9 cellular contexts compared by ENCODE assay signal in genomic region chr20:32477594-32478512, GRCh38.
DNase-seq lines count a peak whose midpoint lies in the region; ATAC-seq and TF ChIP-seq lines count a peak whose summit lies in the region.
"Had no signal": no experiment of that assay in that cellular context is flagged by ENCODE, and none has a peak within 500 bp of the region (broad histone marks: within the 10 kb centered on the region; RNA-seq: fewer than 3 reads in every experiment).

No MANE protein-coding gene starts in this region.

- H2AFZ ChIP-seq in DND-41 (ENCODE audit: low read depth, low read length) = no peak overlapping the region

- TF ChIP-seq CTCF in DND-41 (IDR thresholded peaks at IDR 0.05; ENCODE audit: borderline replicate concordance, extremely low read depth, low read length, poor library complexity, severe bottlenecking) (no peak), Peyer's patch (IDR thresholded peaks at IDR 0.05) (no peak)

- peak in 1 of 2 donors; percentile 27 for TF ChIP-seq POLR2A in Peyer's patch (IDR thresholded peaks at IDR 0.05)

- H3K27ac ChIP-seq in DND-41 (ENCODE audit: low read length) (peak overlapping the region; percentile 15; the same call in 1 of the 2 replicates), Peyer's patch (peak overlapping the region in 3 of 4 donors; percentile 71 to 95 (median 93))

- H3K9me3 ChIP-seq in DND-41 (ENCODE audit: insufficient read depth, low read length, severe bottlenecking) = no peaks in the 10 kb centered on the region
- H3K9me3 ChIP-seq in Peyer's patch = no peaks in the 10 kb centered on the region

- H3K4me3 ChIP-seq in DND-41 (ENCODE audit: low read depth in 1 of 2, low read length in 2 of 2) = no peak overlapping the region
- H3K4me3 ChIP-seq in Peyer's patch = no peak overlapping the region

- no peak overlapping the region for H3K4me2 ChIP-seq in DND-41 (ENCODE audit: insufficient read depth, low read length)

- H3K36me3 ChIP-seq in DND-41 (ENCODE audit: insufficient read depth, low read length) = peaks cover 46% of the 10 kb centered on the region
- H3K36me3 ChIP-seq in Peyer's patch = no peaks in the 10 kb centered on the region

- H3K9ac ChIP-seq in DND-41 (ENCODE audit: low read depth, low read length) = no peak overlapping the region

- ATAC-seq in DND-41 (ENCODE audit: insufficient read depth, low read depth) (no peak), left ventricle myocardium superior (no peak), GM21723 (IDR thresholded peaks at IDR 0.05; ENCODE audit: unreplicated experiment) (no peak)

- intact Hi-C loops in left ventricle myocardium superior (cut with micrococcal nuclease) = no loop called here
- intact Hi-C loops in posterior vena cava (cut with DNase I) = loop anchor here in 1 of 2 donors (10.0 kb wide), 1 partner anchor 193 kb away; no protein-coding TSS in a partner anchor

- H4K20me1 ChIP-seq in DND-41 (ENCODE audit: insufficient read depth, low read length) = peaks cover 99% of the 10 kb centered on the region

- H3K4me1 ChIP-seq in DND-41 (ENCODE audit: insufficient read depth, low read length) (peaks cover 23% of the 10 kb centered on the region), Peyer's patch (peaks cover 5 to 93% (median 29%) of the 10 kb centered on the region in 4 donors)

- H3K27me3 ChIP-seq in DND-41 (ENCODE audit: insufficient read depth, low read length, poor library complexity) (no peaks in the 10 kb centered on the region), Peyer's patch (no peaks in the 10 kb centered on the region)

- DNase-seq in DND-41 (no peak), Peyer's patch (peak in 1 of 3 donors; percentile 72), left ventricle myocardium superior (peak; percentile 28), posterior vena cava (ENCODE audit: low spot score) (peak; percentile 74), NCI-H345 treated with DMSO at 0.1 percent for 48 hours (lab: John Stamatoyannopoulos, UW; ENCODE audit: unreplicated experiment) (no peak), EL (no peak), NCI-H1417 treated with DMSO at 0.1 percent for 48 hours (lab: John Stamatoyannopoulos, UW) (no peak)
- DNase-seq: DMS 273 treated with DMSO at 0.1 percent for 48 hours had no signal

- peaks cover 98% of the 10 kb centered on the region for H3K79me2 ChIP-seq in DND-41 (ENCODE audit: insufficient read depth, low read length)

Comparison
In these comparisons a context has a peak if more than half of its experiments do, and no peak if none do; other contexts are left out.
1. DNase-seq: peak in left ventricle myocardium superior (single experiment) and posterior vena cava (single experiment); none in DND-41 (single experiment), NCI-H345 treated with DMSO at 0.1 percent for 48 hours (single experiment), EL (single experiment) and NCI-H1417 treated with DMSO at 0.1 percent for 48 hours (single experiment).